21 cellular contexts compared by ENCODE assay signal in genomic region chr11:3977078-3977477, GRCh38.
"Had no signal": no experiment of that assay in that cellular context is flagged by ENCODE, and none has a peak within 500 bp of the region (broad histone marks: within the 10 kb centered on the region; RNA-seq: fewer than 3 reads in every experiment).

No MANE protein-coding gene starts in this region.

- H3K4me3 Mint-ChIP-seq: neural progenitor cell; stimulated activated naive CD8-positive, alpha-beta T cell treated with anti-CD3 and anti-CD28 coated beads, Interleukin-15, Interleukin-2, amounts not matched to agents 100 ng/mL and 50 ng/mL, for 24 hours had no signal

- H3K4me1 Mint-ChIP-seq: neural progenitor cell had no signal

- ATAC-seq: esophagus mucosa; heart left ventricle; naive thymus-derived CD8-positive, alpha-beta T cell; right cardiac atrium; upper lobe of right lung had no signal

- H3K9me3 Mint-ChIP-seq: naive thymus-derived CD8-positive, alpha-beta T cell; neural progenitor cell; stimulated activated naive CD8-positive, alpha-beta T cell treated with anti-CD3 and anti-CD28 coated beads, Interleukin-15, Interleukin-2, amounts not matched to agents 100 ng/mL and 50 ng/mL, for 24 hours had no signal

- H3K27me3 ChIP-seq: heart left ventricle, neural progenitor cell, ovary, testis, tibial nerve, upper lobe of right lung, vagina had no signal

- H3K9me3 ChIP-seq: heart left ventricle, ovary, testis, tibial nerve, upper lobe of right lung, vagina had no signal

- H3K36me3 Mint-ChIP-seq: neural progenitor cell had no signal

- H3K4me1 ChIP-seq: neural progenitor cell, testis, upper lobe of right lung had no signal

- DNase-seq: effector CD4-positive, alpha-beta T cell; heart left ventricle; hypothalamus; kidney glomerular epithelial cell; mammary epithelial cell; naive thymus-derived CD8-positive, alpha-beta T cell; nucleus accumbens; ovary; right cardiac atrium; small intestine; stimulated activated CD4-positive, alpha-beta T cell treated with anti-CD3 and anti-CD28 coated beads, Interleukin-12 subunit alpha, Interleukin-12 subunit beta, amount 100 ng/mL, for 4 hours; stimulated activated CD4-positive, alpha-beta T cell treated with anti-CD3 and anti-CD28 coated beads, Interleukin-2, amount 100 ng/mL, for 48 hours; testis; upper lobe of right lung had no signal

- H3K27ac Mint-ChIP-seq: progenitor cell of endocrine pancreas; stimulated activated naive CD8-positive, alpha-beta T cell treated with anti-CD3 and anti-CD28 coated beads, Interleukin-15, Interleukin-2, amounts not matched to agents 100 ng/mL and 50 ng/mL, for 24 hours had no signal

- H3K27me3 Mint-ChIP-seq: naive thymus-derived CD8-positive, alpha-beta T cell; progenitor cell of endocrine pancreas; stimulated activated naive CD8-positive, alpha-beta T cell treated with anti-CD3 and anti-CD28 coated beads, Interleukin-15, Interleukin-2, amounts not matched to agents 100 ng/mL and 50 ng/mL, for 24 hours had no signal

- H3K27ac ChIP-seq: coronary artery, heart left ventricle, neural progenitor cell, ovary, testis, tibial nerve, upper lobe of right lung, vagina had no signal

- H3K4me3 ChIP-seq: coronary artery, heart left ventricle, neural progenitor cell, ovary, testis, tibial nerve, upper lobe of right lung, vagina had no signal

- H3K36me3 ChIP-seq: heart left ventricle, neural progenitor cell, ovary, upper lobe of right lung, vagina had no signal
